In genomic region chr1:30729906-30730305, GRCh38 we compare ENCODE assay signal across 21 cellular contexts. TPM values are rescaled to one million over a fixed set of nuclear protein-coding genes. Genes with fewer than 3 reads are reported as not detected.
DNase-seq lines count a peak whose midpoint lies in the region; ATAC-seq, FAIRE-seq and TF ChIP-seq lines count a peak whose summit lies in the region.
"Had no signal": no experiment of that assay in that cellular context is flagged by ENCODE, and none has a peak within 500 bp of the region (broad histone marks: within the 10 kb centered on the region; RNA-seq: fewer than 3 reads in every experiment).

No MANE protein-coding gene starts in this region.

- no peak for TF ChIP-seq RAD21 in H1 (IDR thresholded peaks at IDR 0.05 in 1 of 2, conservative IDR thresholded peaks at IDR 0.05 in 1 of 2; ENCODE audit: low read depth in 2 of 2, low read length in 2 of 2)

- H2AK5ac ChIP-seq in H1 (ENCODE audit: low read depth, low read length), result no peak overlapping the region

- TF ChIP-seq CTCF in SU-DHL-6 (IDR thresholded peaks at IDR 0.05; ENCODE audit: insufficient read depth, low read length, poor library complexity, severe bottlenecking) (no peak), H1 (IDR thresholded peaks at IDR 0.05; ENCODE audit: control extremely low read depth in 1 of 3, insufficient read depth in 1 of 3, low read depth in 1 of 3, low read length in 3 of 3) (no peak), osteoblast (IDR thresholded peaks at IDR 0.05; ENCODE audit: extremely low read depth, low read depth, low read length) (no peak)

- H2BK5ac ChIP-seq in H1 (ENCODE audit: low read depth, low read length), result no peak overlapping the region

- peaks cover 4 to 53% (median 10%) of the 10 kb centered on the region in 3 donors for H3K36me3 Mint-ChIP-seq in CD8-positive, alpha-beta memory T cell
- H3K36me3 Mint-ChIP-seq in CD4-positive, alpha-beta memory T cell, result peaks cover 21 to 49% of the 10 kb centered on the region in 2 donors

- no peaks in the 10 kb centered on the region for H3K27me3 ChIP-seq in CD8-positive, alpha-beta memory T cell (ENCODE audit: insufficient read depth, low read length, poor library complexity, severe bottlenecking)
- H3K27me3 ChIP-seq in SU-DHL-6 (ENCODE audit: low read length) (no peaks in the 10 kb centered on the region), H1 (replicated peaks in 1 of 4; ENCODE audit: control insufficient read depth in 3 of 4, extremely low read depth in 1 of 4, insufficient read depth in 3 of 4, low read length in 3 of 4) (no peaks in the 10 kb centered on the region), osteoblast (ENCODE audit: insufficient read depth, low read length) (no peaks in the 10 kb centered on the region)
- H3K27me3 ChIP-seq in CD4-positive, alpha-beta memory T cell (ENCODE audit: insufficient read depth, low read length), result no peaks in the 10 kb centered on the region

- intact Hi-C loops in CD4-positive, alpha-beta memory T cell (cut with micrococcal nuclease), result no loop called here
- intact Hi-C loops in Right ventricle myocardium inferior (cut with DNase I), result no loop called here

- H3K9me3 Mint-ChIP-seq in CD8-positive, alpha-beta memory T cell, result no peaks in the 10 kb centered on the region
- peaks cover 0 to 2% (median 0%) of the 10 kb centered on the region in 8 donors for H3K9me3 Mint-ChIP-seq in CD4-positive, alpha-beta memory T cell
- H3K9me3 Mint-ChIP-seq: CD4-positive, alpha-beta T cell; endodermal cell had no signal

- peaks cover 32% of the 10 kb centered on the region for H3K36me3 ChIP-seq in CD8-positive, alpha-beta memory T cell (ENCODE audit: insufficient read depth, low read length)
- H3K36me3 ChIP-seq in SU-DHL-6 (ENCODE audit: low read length), result 0 out of 2 replicates have a peak, but pooled peaks cover under 1% of the 10 kb centered on the region
- no peaks in the 10 kb centered on the region for H3K36me3 ChIP-seq in H1 (ENCODE audit: control insufficient read depth in 2 of 4, insufficient read depth in 4 of 4, low read length in 3 of 4)
- H3K36me3 ChIP-seq in osteoblast (ENCODE audit: insufficient read depth, low read length), result no peaks in the 10 kb centered on the region
- peaks cover 32% of the 10 kb centered on the region for H3K36me3 ChIP-seq in CD4-positive, alpha-beta memory T cell (ENCODE audit: insufficient read depth, low read length)

- peak overlapping the region in 5 of 8 donors; percentile 32 to 85 (median 40) for H3K27ac Mint-ChIP-seq in CD8-positive, alpha-beta memory T cell
- peak overlapping the region in 2 of 7 donors; percentile 29 to 71 for H3K27ac Mint-ChIP-seq in CD4-positive, alpha-beta memory T cell
- H3K27ac Mint-ChIP-seq: activated naive CD8-positive, alpha-beta T cell treated with anti-CD3 and anti-CD28 coated beads for 36 hours; endodermal cell had no signal

- FAIRE-seq in H1 (lab: Jason Lieb, UNC), result no peak

- H4K8ac ChIP-seq in H1 (ENCODE audit: extremely low read depth, insufficient read depth, low read length), result no peak overlapping the region

- peak overlapping the region; percentile 33 for H3K4me2 ChIP-seq in SU-DHL-6 (ENCODE audit: low read depth, low read length, poor library complexity, severe bottlenecking)
- H3K4me2 ChIP-seq in H1 (ENCODE audit: insufficient read depth in 1 of 2, low read depth in 2 of 2, low read length in 2 of 2), result no peak overlapping the region
- no peak overlapping the region for H3K4me2 ChIP-seq in osteoblast (ENCODE audit: insufficient read depth, low read length)
- H3K4me2 ChIP-seq: smooth muscle cell had no signal

- no peak for DNase-seq in CD8-positive, alpha-beta memory T cell
- DNase-seq in H1 (ENCODE audit: low read depth in 1 of 2, low spot score in 2 of 2), result no peak
- peak; percentile 23 for DNase-seq in osteoblast (ENCODE audit: insufficient read length, low spot score, missing footprints)
- no peak for DNase-seq in CD4-positive, alpha-beta memory T cell
- no peak for DNase-seq in Right ventricle myocardium inferior (ENCODE audit: missing footprints)
- no peak for DNase-seq in occipital lobe (lab: John Stamatoyannopoulos, UW)
- no peak for DNase-seq in stimulated activated CD4-positive, alpha-beta T cell treated with anti-CD3 and anti-CD28 coated beads, Interleukin-15, amount 100 ng/mL, for 24 hours
- DNase-seq: activated CD4-positive, alpha-beta T cell treated with anti-CD3 and anti-CD28 coated beads for 4 hours; activated naive CD8-positive, alpha-beta T cell treated with anti-CD3 and anti-CD28 coated beads for 36 hours; endodermal cell; GF-D8; GM23248; KG1; left cardiac atrium; mesendoderm; NCI-H2029; stimulated activated CD4-positive, alpha-beta T cell treated with anti-CD3 and anti-CD28 coated beads, Interleukin-4, amount 100 ng/mL, for 24 hours had no signal

- H4K5ac ChIP-seq in H1 (ENCODE audit: insufficient read length, low read depth, low read length), result no peak overlapping the region

- H3K4ac ChIP-seq in H1 (replicated peaks; ENCODE audit: insufficient read length, low read depth, low read length), result no peak overlapping the region

- no peak overlapping the region for H3K18ac ChIP-seq in H1 (ENCODE audit: extremely low read depth, low read length)

- H3K27me3 Mint-ChIP-seq in CD8-positive, alpha-beta memory T cell, result no peaks in the 10 kb centered on the region
- no peaks in the 10 kb centered on the region for H3K27me3 Mint-ChIP-seq in CD4-positive, alpha-beta memory T cell
- H3K27me3 Mint-ChIP-seq: CD4-positive, alpha-beta T cell had no signal

- no peak for TF ChIP-seq EP300 in H1 (IDR thresholded peaks at IDR 0.05; ENCODE audit: borderline replicate concordance in 1 of 2, low read depth in 2 of 2, low read length in 2 of 2)

- H2BK12ac ChIP-seq in H1 (ENCODE audit: low read depth, low read length), result no peak overlapping the region

- H3K9ac ChIP-seq in SU-DHL-6 (ENCODE audit: low read length) (peak overlapping the region; percentile 26; the same call in 1 of the 2 replicates), H1 (replicated peaks in 1 of 4; ENCODE audit: extremely low read depth in 1 of 4, low read depth in 3 of 4, low read length in 3 of 4) (no peak overlapping the region)
- H3K9ac ChIP-seq: GM23248 had no signal

- H3K56ac ChIP-seq in H1 (replicated peaks; ENCODE audit: insufficient read length, low read depth, low read length), result no peak overlapping the region

- no peak for ATAC-seq in Right ventricle myocardium inferior
- ATAC-seq: left cardiac atrium had no signal

- no peak overlapping the region for H3K4me3 ChIP-seq in CD8-positive, alpha-beta memory T cell (ENCODE audit: low read length)
- H3K4me3 ChIP-seq in SU-DHL-6 (ENCODE audit: insufficient read depth, low read length, poor library complexity, severe bottlenecking) (no peak overlapping the region), H1 (ENCODE audit: extremely low read depth in 1 of 4, insufficient read depth in 2 of 4, low read depth in 3 of 4, low read length in 4 of 4) (no peak overlapping the region), osteoblast (ENCODE audit: insufficient read depth, low read length) (no peak overlapping the region)
- no peak overlapping the region for H3K4me3 ChIP-seq in CD4-positive, alpha-beta memory T cell (ENCODE audit: low read length in 2 of 2)
- H3K4me3 ChIP-seq: GM23248, smooth muscle cell had no signal

- H3K4me1 ChIP-seq in CD8-positive, alpha-beta memory T cell (ENCODE audit: insufficient read depth, low read length), result peaks cover 23% of the 10 kb centered on the region
- peaks cover 0 to 7% (median 3%) of the 10 kb centered on the region in 4 experiments; a peak in 4 of 7 replicates for H3K4me1 ChIP-seq in H1 (replicated peaks in 1 of 4; ENCODE audit: control insufficient read depth in 3 of 4, insufficient read depth in 4 of 4, low read length in 3 of 4)
- no peaks in the 10 kb centered on the region for H3K4me1 ChIP-seq in osteoblast (ENCODE audit: insufficient read depth, low read length)
- H3K4me1 ChIP-seq in CD4-positive, alpha-beta memory T cell (ENCODE audit: insufficient read depth, low read length), result peaks cover 16% of the 10 kb centered on the region

- TF ChIP-seq POLR2A in H1 (IDR thresholded peaks at IDR 0.05; ENCODE audit: control extremely low read depth in 1 of 2, low read depth in 2 of 2, low read length in 2 of 2), result no peak

- no peak overlapping the region for H3K14ac ChIP-seq in H1 (ENCODE audit: insufficient read length)

- H4K20me1 ChIP-seq in SU-DHL-6 (ENCODE audit: low read depth, low read length), result no peaks in the 10 kb centered on the region
- H4K20me1 ChIP-seq in H1 (replicated peaks in 1 of 2; ENCODE audit: control insufficient read depth in 1 of 2, insufficient read depth in 2 of 2, low read length in 2 of 2), result no peaks in the 10 kb centered on the region
- H4K20me1 ChIP-seq in osteoblast (ENCODE audit: insufficient read depth, low read length), result no peaks in the 10 kb centered on the region

- POLR2A ChIA-PET in CD8-positive, alpha-beta memory T cell (lab: Charles Lee), result interaction anchor here (1.2 to 4.1 kb wide), 4 partner anchors 11 to 31 kb away, joined by 4 to 23 read pairs (median 7); no protein-coding TSS in a partner anchor
- POLR2A ChIA-PET in H1 (lab: Charles Lee; ENCODE audit: partially characterized antibody), result interaction anchor here (1.0 to 1.4 kb wide), 2 partner anchors 32 to 644 kb away, joined by 3 to 4 read pairs; no protein-coding TSS in a partner anchor
- POLR2A ChIA-PET in CD4-positive, alpha-beta memory T cell (lab: Charles Lee; ENCODE audit: partially characterized antibody), result interaction anchor here (0.6 to 37.5 kb wide), 7 partner anchors 9 to 53 kb away, joined by 3 to 1160 read pairs (median 4); partner anchors contain the start of gene LAPTM5

- H3K9me2 ChIP-seq in SU-DHL-6 (replicated peaks; ENCODE audit: insufficient read depth, low read length), result no peaks in the 10 kb centered on the region

- H3K23me2 ChIP-seq in H1 (ENCODE audit: low read depth, low read length), result peaks cover 4% of the 10 kb centered on the region; the same call in 1 of the 2 replicates

- no peak overlapping the region for H3K27ac ChIP-seq in CD8-positive, alpha-beta memory T cell (ENCODE audit: low read depth, low read length)
- H3K27ac ChIP-seq in SU-DHL-6 (ENCODE audit: low read depth, low read length) (no peak overlapping the region), H1 (ENCODE audit: low read depth, low read length) (no peak overlapping the region), osteoblast (ENCODE audit: low read depth, low read length) (no peak overlapping the region)
- H3K27ac ChIP-seq in CD4-positive, alpha-beta memory T cell (ENCODE audit: low read depth, low read length), result no peak overlapping the region
- H3K27ac ChIP-seq: GM23248 had no signal

- no peak overlapping the region for H4K91ac ChIP-seq in H1 (replicated peaks; ENCODE audit: insufficient read length, low read length)

- H3K4me1 Mint-ChIP-seq in CD8-positive, alpha-beta memory T cell, result peaks cover 14 to 37% (median 19%) of the 10 kb centered on the region in 3 donors
- peaks cover 8 to 30% (median 21%) of the 10 kb centered on the region in 4 donors for H3K4me1 Mint-ChIP-seq in CD4-positive, alpha-beta memory T cell

- CTCF ChIA-PET in CD8-positive, alpha-beta memory T cell (lab: Charles Lee), result interaction anchor here (1.5 to 19.6 kb wide), 5 partner anchors 8 to 53 kb away, joined by 4 to 525 read pairs (median 9); no protein-coding TSS in a partner anchor
- CTCF ChIA-PET in H1 (lab: Charles Lee; ENCODE audit: partially characterized antibody), result interaction anchor here (0.9 to 55.1 kb wide), 7 partner anchors 10 to 189 kb away, joined by 3 to 1640 read pairs (median 4); partner anchors contain the start of gene LAPTM5
- CTCF ChIA-PET in CD4-positive, alpha-beta memory T cell (lab: Charles Lee; ENCODE audit: partially characterized antibody), result interaction anchor here (1.4 to 3.8 kb wide), 6 partner anchors 10 to 72 kb away, joined by 3 to 27 read pairs (median 6); no protein-coding TSS in a partner anchor

- H3K9me3 ChIP-seq in CD8-positive, alpha-beta memory T cell (ENCODE audit: low read length), result no peaks in the 10 kb centered on the region
- H3K9me3 ChIP-seq in SU-DHL-6 (ENCODE audit: insufficient read depth, low read length), result no peaks in the 10 kb centered on the region
- no peaks in the 10 kb centered on the region for H3K9me3 ChIP-seq in H1 (ENCODE audit: insufficient read depth in 2 of 2, low read depth in 1 of 2, low read length in 1 of 2)
- H3K9me3 ChIP-seq in osteoblast (ENCODE audit: low read depth, low read length), result no peaks in the 10 kb centered on the region
- H3K9me3 ChIP-seq in CD4-positive, alpha-beta memory T cell (ENCODE audit: control insufficient read depth in 1 of 2, low read length in 2 of 2), result no peaks in the 10 kb centered on the region

- no peaks in the 10 kb centered on the region for H3K79me2 ChIP-seq in SU-DHL-6 (ENCODE audit: insufficient read depth, low read length)
- H3K79me2 ChIP-seq in H1 (ENCODE audit: control insufficient read depth in 1 of 2, insufficient read depth in 2 of 2, low read length in 2 of 2), result no peaks in the 10 kb centered on the region
- no peaks in the 10 kb centered on the region for H3K79me2 ChIP-seq in osteoblast (ENCODE audit: insufficient read depth, low read length)

- no peaks in the 10 kb centered on the region for H3K79me1 ChIP-seq in H1 (ENCODE audit: low read depth, low read length)

- no peak overlapping the region for H2BK20ac ChIP-seq in H1 (ENCODE audit: low read length)

- H2BK120ac ChIP-seq in H1 (replicated peaks; ENCODE audit: low read depth, low read length), result no peak overlapping the region

- H2AFZ ChIP-seq in SU-DHL-6 (ENCODE audit: low read depth, low read length, severe bottlenecking) (no peak overlapping the region), H1 (ENCODE audit: low read length) (no peak overlapping the region), osteoblast (ENCODE audit: low read length) (no peak overlapping the region)
- H2AFZ ChIP-seq: GM23248 had no signal

- H3F3A ChIP-seq in SU-DHL-6 (ENCODE audit: insufficient read depth), result peaks cover 25% of the 10 kb centered on the region

- WGBS in H1 (ENCODE audit: extremely low coverage in 1 of 2, insufficient coverage in 1 of 2, insufficient read length in 1 of 2, insufficient replicate concordance in 2 of 2, low coverage in 1 of 2, low lambda C conversion rate in 2 of 2, missing lambda C conversion rate in 1 of 2), 2 experiments, result 71% methylated on average over 6 of the region's 6 CpGs; no CpG with 5 or more reads in 1 of the 2 experiments

- H3K23ac ChIP-seq in H1 (ENCODE audit: insufficient read length), result no peak overlapping the region

- H3K4me3 Mint-ChIP-seq in CD8-positive, alpha-beta memory T cell, result peak overlapping the region in 1 of 7 donors; percentile 48
- H3K4me3 Mint-ChIP-seq in CD4-positive, alpha-beta memory T cell, result no peak overlapping the region
- H3K4me3 Mint-ChIP-seq: activated naive CD8-positive, alpha-beta T cell treated with anti-CD3 and anti-CD28 coated beads for 36 hours; CD4-positive, alpha-beta T cell; endodermal cell had no signal

- no peak overlapping the region for H2BK15ac ChIP-seq in H1 (ENCODE audit: low read length)

RNA-seq across cellular contexts. Expression of gene MATN1, which starts 6.5 kb away (rescaled TPM):
- under 1 TPM; 0.59 to 0.91 TPM for total RNA-seq in CD8-positive, alpha-beta memory T cell
- not detected for polyA plus RNA-seq in CD8-positive, alpha-beta memory T cell
- total RNA-seq in H1 (2021; fragmentation: NEBNext Ultra II Directional; extraction: Animal tissue kit (Norgen Biotek cat#: 25700)), result 0.11 and 0.28 TPM in 2 replicates
- 0.11 and 0.12 TPM in 2 replicates for polyA plus RNA-seq in H1 (2011; rRNA removed)
- 0.23 TPM for polyA plus RNA-seq in H1 (2011; cell fraction: cytosol; rRNA removed)
- polyA plus RNA-seq in H1 (2011; cell fraction: nucleus; rRNA removed), result 0.19 TPM
- 0.11 to 0.32 TPM (median 0.16 TPM) in 4 replicates for polyA plus RNA-seq in H1 (2012, experiment 1 of 2)
- not detected for polyA plus RNA-seq in H1 (2012, experiment 2 of 2)
- 0.08 TPM for polyA plus RNA-seq in H1 (2013, experiment 1 of 2)
- 0.11 TPM for polyA plus RNA-seq in H1 (2013, experiment 2 of 2)
- 0.13 and 0.24 TPM in 2 replicates for polyA minus RNA-seq in H1 (2011; rRNA and poly(A)+ RNA removed)
- polyA minus RNA-seq in H1 (2011; cell fraction: cytosol; rRNA and poly(A)+ RNA removed), result not detected
- not detected for polyA minus RNA-seq in H1 (2011; cell fraction: nucleus; rRNA and poly(A)+ RNA removed)
- total RNA-seq in osteoblast, result under 0.01 TPM in 1 of 2 replicates, not detected in the other
- under 1 TPM in 1 of 2 experiments, not detected in 1; 0.12 TPM for total RNA-seq in CD4-positive, alpha-beta memory T cell
- 1 to 10 TPM in 1 of 2 donors, under 1 TPM in 1; 0.53 to 1.2 TPM for polyA plus RNA-seq in CD4-positive, alpha-beta memory T cell
- total RNA-seq in Right ventricle myocardium inferior, result not detected
- total RNA-seq in occipital lobe, result 0.31 TPM
- total RNA-seq: endodermal cell, left cardiac atrium, pulmonary artery endothelial cell had no signal
- polyA plus RNA-seq: GM23248 had no signal

RNA-seq across cellular contexts. Expression of gene LAPTM5, which starts 27.7 kb away (rescaled TPM):
- total RNA-seq in CD8-positive, alpha-beta memory T cell, result 100 to 1,000 TPM; 204 to 206 TPM
- 589 TPM for polyA plus RNA-seq in CD8-positive, alpha-beta memory T cell
- total RNA-seq in H1 (2021; fragmentation: NEBNext Ultra II Directional; extraction: Animal tissue kit (Norgen Biotek cat#: 25700)), result 0.37 and 0.52 TPM in 2 replicates
- 0.77 and 1.4 TPM in 2 replicates for polyA plus RNA-seq in H1 (2011; rRNA removed)
- 0.83 TPM for polyA plus RNA-seq in H1 (2011; cell fraction: cytosol; rRNA removed)
- polyA plus RNA-seq in H1 (2011; cell fraction: nucleus; rRNA removed), result 0.46 TPM
- polyA plus RNA-seq in H1 (2012, experiment 1 of 2), result 0.39 to 0.60 TPM (median 0.52 TPM) in 3 of 4 replicates, not detected in the other
- 0.18 TPM for polyA plus RNA-seq in H1 (2012, experiment 2 of 2)
- 0.57 TPM for polyA plus RNA-seq in H1 (2013, experiment 1 of 2)
- 0.99 TPM for polyA plus RNA-seq in H1 (2013, experiment 2 of 2)
- 1.0 and 1.1 TPM in 2 replicates for polyA minus RNA-seq in H1 (2011; rRNA and poly(A)+ RNA removed)
- polyA minus RNA-seq in H1 (2011; cell fraction: cytosol; rRNA and poly(A)+ RNA removed), result not detected
- polyA minus RNA-seq in H1 (2011; cell fraction: nucleus; rRNA and poly(A)+ RNA removed), result 0.30 TPM
- total RNA-seq in osteoblast, result 0.72 and 1.8 TPM in 2 replicates
- total RNA-seq in CD4-positive, alpha-beta memory T cell, result 100 to 1,000 TPM; 587 to 608 TPM
- polyA plus RNA-seq in CD4-positive, alpha-beta memory T cell, result 100 to 1,000 TPM; 563 to 851 TPM
- 31.5 TPM for total RNA-seq in Right ventricle myocardium inferior
- 3.9 TPM for total RNA-seq in occipital lobe
- total RNA-seq: endodermal cell, GM23248 had no signal
